Comparison of ENCODE assay signal across 8 cellular contexts in genomic region chr4:8439914-8440490, GRCh38. TPM values are rescaled to one million over a fixed set of nuclear protein-coding genes. Genes with fewer than 3 reads are reported as not detected.
DNase-seq lines count a peak whose midpoint lies in the region; ATAC-seq lines count a peak whose summit lies in the region.

No MANE protein-coding gene starts in this region.

- peaks cover 5% of the 10 kb centered on the region; the same call in 1 of the 2 replicates for H3K9me3 ChIP-seq in HUES64 (ENCODE audit: insufficient read depth, low read depth, low read length)

- 65% methylated on average over 11 of the region's 12 CpGs for WGBS in HUES64

- ATAC-seq in GM21526 (IDR thresholded peaks at IDR 0.05; ENCODE audit: low FRiP score, unreplicated experiment), result peak; percentile 20
- ATAC-seq in Right ventricle myocardium superior (ENCODE audit: poor library complexity), result peak; percentile 54
- ATAC-seq in sciatic nerve, result peak; percentile 78
- no peak for ATAC-seq in GM21528 (IDR thresholded peaks at IDR 0.05; ENCODE audit: low FRiP score, unreplicated experiment)

- no peaks in the 10 kb centered on the region for H3K27me3 ChIP-seq in HUES64 (ENCODE audit: insufficient read depth, low read length)

- DNase-seq in GF-D8 (lab: John Stamatoyannopoulos, UW) (peak; percentile 37), Right ventricle myocardium superior (no peak), sciatic nerve (ENCODE audit: low spot score) (no peak)
- DNase-seq in activated CD4-positive, alpha-beta memory T cell treated with anti-CD3 and anti-CD28 coated beads for 36 hours, result peak; percentile 50
- DNase-seq in activated CD4-positive, CD25-positive, alpha-beta regulatory T cell (lab: John Stamatoyannopoulos, UW), result no peak

- peaks cover 67% of the 10 kb centered on the region for H3K4me1 Mint-ChIP-seq in activated CD4-positive, alpha-beta memory T cell treated with anti-CD3 and anti-CD28 coated beads for 36 hours (ENCODE audit: low read depth)

- peak overlapping the region; percentile 99 for H3K27ac Mint-ChIP-seq in activated CD4-positive, alpha-beta memory T cell treated with anti-CD3 and anti-CD28 coated beads for 36 hours

- no peaks in the 10 kb centered on the region for H3K27me3 Mint-ChIP-seq in activated CD4-positive, alpha-beta memory T cell treated with anti-CD3 and anti-CD28 coated beads for 36 hours

- intact Hi-C loops in activated CD4-positive, alpha-beta memory T cell treated with anti-CD3 and anti-CD28 coated beads for 36 hours (cut with micrococcal nuclease), result loop anchor here (1.0 to 10.0 kb wide), 5 partner anchors 12 to 613 kb away; partner anchors contain the start of gene ABLIM2
- intact Hi-C loops in Right ventricle myocardium superior (cut with DNase I), result no loop called here
- intact Hi-C loops in sciatic nerve (cut with DNase I), result no loop called here

- peak overlapping the region; percentile 88 for H3K27ac ChIP-seq in HUES64 (ENCODE audit: low read depth, low read length)

- H3K9me3 Mint-ChIP-seq in activated CD4-positive, alpha-beta memory T cell treated with anti-CD3 and anti-CD28 coated beads for 36 hours, result no peaks in the 10 kb centered on the region

- POLR2A ChIA-PET in activated CD4-positive, alpha-beta memory T cell treated with anti-CD3 and anti-CD28 coated beads for 36 hours (lab: Charles Lee), result interaction anchor here (1.9 to 2.5 kb wide), 2 partner anchors 12 to 21 kb away, joined by 12 to 21 read pairs; no protein-coding TSS in a partner anchor

- H3K36me3 Mint-ChIP-seq in activated CD4-positive, alpha-beta memory T cell treated with anti-CD3 and anti-CD28 coated beads for 36 hours, result peaks cover 5% of the 10 kb centered on the region

- peak overlapping the region; percentile 68 for H3K9ac ChIP-seq in HUES64 (ENCODE audit: low read depth, low read length)

- CTCF ChIA-PET in activated CD4-positive, alpha-beta memory T cell treated with anti-CD3 and anti-CD28 coated beads for 36 hours (lab: Charles Lee), result interaction anchor here (0.7 to 2.5 kb wide), 3 partner anchors 11 to 198 kb away, joined by 3 to 11 read pairs (median 4); no protein-coding TSS in a partner anchor

- peak overlapping the region; percentile 71 for H3K4me3 ChIP-seq in HUES64 (ENCODE audit: low read length)

- H3K4me1 ChIP-seq in HUES64 (ENCODE audit: insufficient read depth, low read length), result peaks cover 11% of the 10 kb centered on the region; the same call in 1 of the 2 replicates

- no peaks in the 10 kb centered on the region for H3K36me3 ChIP-seq in HUES64 (ENCODE audit: insufficient read depth, low read length)

- H3K4me3 Mint-ChIP-seq in activated CD4-positive, alpha-beta memory T cell treated with anti-CD3 and anti-CD28 coated beads for 36 hours, result peak overlapping the region; percentile 95

RNA-seq across cellular contexts. Expression of gene ACOX3, which starts 0.5 kb away (rescaled TPM):
- polyA plus RNA-seq in HUES64 (2013, experiment 1 of 2), result 7.1 TPM
- 9.6 TPM for polyA plus RNA-seq in HUES64 (2013, experiment 2 of 2)
- total RNA-seq in activated CD4-positive, alpha-beta memory T cell treated with anti-CD3 and anti-CD28 coated beads for 36 hours, result 10 to 100 TPM; 42.3 to 45.8 TPM
- total RNA-seq in Right ventricle myocardium superior (22.5 TPM), sciatic nerve (27.8 TPM)

RNA-seq across cellular contexts. Expression of gene TRMT44, which starts 0.6 kb away (rescaled TPM):
- polyA plus RNA-seq in HUES64 (2013, experiment 1 of 2), result 9.0 TPM
- polyA plus RNA-seq in HUES64 (2013, experiment 2 of 2), result 12.2 TPM
- 10 to 100 TPM; 24.1 to 29.2 TPM for total RNA-seq in activated CD4-positive, alpha-beta memory T cell treated with anti-CD3 and anti-CD28 coated beads for 36 hours
- total RNA-seq in Right ventricle myocardium superior (8.4 TPM), sciatic nerve (28.1 TPM)

Comparison
In these comparisons a context has a peak if more than half of its experiments do, and no peak if none do; other contexts are left out.
1. DNase-seq: peak in GF-D8 (single experiment) and activated CD4-positive, alpha-beta memory T cell treated with anti-CD3 and anti-CD28 coated beads for 36 hours (single experiment); none in Right ventricle myocardium superior (single experiment), sciatic nerve (single experiment) and activated CD4-positive, CD25-positive, alpha-beta regulatory T cell (0 of 4).